8 cellular contexts compared by ENCODE assay signal in the genomic region with DNA sequence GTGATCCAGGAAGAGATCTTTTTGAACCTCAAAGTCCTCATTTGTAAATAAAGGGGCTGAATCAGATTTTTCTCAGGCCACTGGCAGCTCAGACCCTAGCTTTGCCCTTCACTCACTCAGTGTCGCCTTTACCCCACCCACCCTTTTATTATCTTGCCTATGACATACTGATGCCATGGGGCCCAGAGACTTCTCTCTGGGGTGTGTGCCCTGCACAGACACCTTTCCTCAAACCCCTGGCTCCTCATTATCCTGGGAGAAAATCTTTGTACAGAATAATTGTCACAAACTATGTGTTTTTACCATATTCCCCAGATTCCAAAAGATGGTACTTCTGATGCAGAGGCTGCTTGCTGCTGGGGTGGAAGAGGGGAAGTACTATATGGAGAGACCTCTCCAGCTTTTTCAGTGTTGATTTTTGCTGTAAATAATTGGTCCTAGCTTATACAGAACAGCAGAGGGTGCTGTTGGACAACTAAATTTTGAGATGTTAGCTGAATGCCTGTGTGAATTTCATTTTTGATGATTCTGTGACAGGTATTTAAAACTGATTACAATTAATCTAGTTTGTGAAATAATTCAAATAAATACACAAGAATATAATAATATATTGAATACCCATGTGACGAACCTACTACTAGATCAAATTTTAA. TPM values are rescaled to one million over a fixed set of nuclear protein-coding genes. Genes with fewer than 3 reads are reported as not detected.
DNase-seq lines count a peak whose midpoint lies in the region; ATAC-seq and TF ChIP-seq lines count a peak whose summit lies in the region.

No MANE protein-coding gene starts in this region.

- H3K36me3 ChIP-seq in OCI-LY1 (ENCODE audit: insufficient read depth, low read length) (no peaks in the 10 kb centered on the region), mucosa of descending colon (ENCODE audit: low read depth) (no peaks in the 10 kb centered on the region)

- no peak overlapping the region for H3K9ac ChIP-seq in OCI-LY1 (ENCODE audit: low read length)

- H3F3A ChIP-seq in OCI-LY1 (ENCODE audit: insufficient read depth, low read length) = no peaks in the 10 kb centered on the region

- H3K9me3 ChIP-seq in OCI-LY1 (ENCODE audit: low read length) (no peaks in the 10 kb centered on the region), mucosa of descending colon (no peaks in the 10 kb centered on the region)

- TF ChIP-seq CTCF in OCI-LY1 (IDR thresholded peaks at IDR 0.05; ENCODE audit: low read length) (peak; percentile 68), coronary artery (IDR thresholded peaks at IDR 0.05) (peak; percentile 21), mucosa of descending colon (IDR thresholded peaks at IDR 0.05) (peak; percentile 13)

- peak; percentile 5 for DNase-seq in stimulated activated CD4-positive, alpha-beta T cell treated with anti-CD3 and anti-CD28 coated beads, Interleukin-2, amount 100 ng/mL, for 4 hours (ENCODE audit: low read depth)
- DNase-seq in stimulated activated CD4-positive, alpha-beta T cell treated with anti-CD3 and anti-CD28 coated beads, Interleukin-1b, Interleukin-23, amount 100 ng/mL, for 48 hours = no peak
- DNase-seq in coronary artery (ENCODE audit: low spot score) (no peak), mucosa of descending colon (peak in 1 of 3 donors; percentile 33)

- H3K4me1 ChIP-seq in OCI-LY1 (ENCODE audit: insufficient read depth, low read length, severe bottlenecking) (peaks cover 3% of the 10 kb centered on the region), mucosa of descending colon (ENCODE audit: low read depth) (no peaks in the 10 kb centered on the region)

- H3K9me2 ChIP-seq in OCI-LY1 (ENCODE audit: low read depth, low read length) = no peaks in the 10 kb centered on the region

- no peaks in the 10 kb centered on the region for H4K20me1 ChIP-seq in OCI-LY1 (ENCODE audit: insufficient read depth, low read length)

- no peak overlapping the region for H3K4me2 ChIP-seq in OCI-LY1 (ENCODE audit: low read length)

- intact Hi-C loops in mucosa of descending colon (cut with DNase I, micrococcal nuclease) = no loop called here

- H3K27me3 ChIP-seq in OCI-LY1 (ENCODE audit: insufficient read depth, low read length) = no peaks in the 10 kb centered on the region

- ATAC-seq in HG03520 (IDR thresholded peaks at IDR 0.05; ENCODE audit: unreplicated experiment) (peak; percentile 55), mucosa of descending colon (peak; percentile 37), HG03457 (IDR thresholded peaks at IDR 0.05; ENCODE audit: unreplicated experiment) (no peak), HG03460 (IDR thresholded peaks at IDR 0.05; ENCODE audit: unreplicated experiment) (no peak)

- H2AFZ ChIP-seq in OCI-LY1 (ENCODE audit: low read length) = no peak overlapping the region

- H3K27ac ChIP-seq in OCI-LY1 (ENCODE audit: low read depth, low read length, poor library complexity, severe bottlenecking) (no peak overlapping the region), coronary artery (no peak overlapping the region)

- H3K79me2 ChIP-seq in OCI-LY1 (ENCODE audit: insufficient read depth, low read length) = no peaks in the 10 kb centered on the region

- no peak overlapping the region for H3K4me3 ChIP-seq in OCI-LY1 (ENCODE audit: low read depth, low read length, poor library complexity, severe bottlenecking)
- H3K4me3 ChIP-seq in coronary artery = no peak overlapping the region
- no peak overlapping the region for H3K4me3 ChIP-seq in mucosa of descending colon

RNA-seq across cellular contexts. Expression of a gene that starts 53.9 kb away (rescaled TPM):
- total RNA-seq in mucosa of descending colon = not detected

Comparison
In these comparisons a context has a peak if more than half of its experiments do, and no peak if none do; other contexts are left out.
1. ATAC-seq: peak in HG03520 (single experiment) and mucosa of descending colon (single experiment); none in HG03457 (single experiment) and HG03460 (single experiment).
2. CTCF ChIP-seq: peak in every context shown above with its lines; median percentile 68 in OCI-LY1; 21 in coronary artery; 13 in mucosa of descending colon.